14 cellular contexts compared by ENCODE assay signal in the genomic region with DNA sequence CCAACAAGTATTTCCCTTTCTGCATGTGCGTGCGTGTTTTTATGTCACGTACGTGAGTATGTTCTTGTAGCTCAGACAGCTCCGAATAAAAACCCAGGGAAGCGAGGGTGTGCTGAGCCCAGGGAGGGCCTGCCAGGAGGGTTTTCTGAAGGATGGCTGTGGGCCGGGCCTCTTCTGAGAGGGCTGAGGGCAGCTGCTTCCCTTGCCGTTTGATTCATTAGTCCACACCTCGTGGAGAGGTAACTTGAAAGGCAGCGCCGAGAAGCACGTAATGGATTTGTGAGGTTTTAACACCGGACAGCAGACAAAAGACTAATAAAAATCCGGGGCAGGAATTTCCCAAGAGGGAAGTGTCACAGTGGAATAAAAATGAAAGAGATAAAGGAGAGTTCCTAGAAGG. TPM values are rescaled to one million over a fixed set of nuclear protein-coding genes. Genes with fewer than 3 reads are reported as not detected.
DNase-seq lines count a peak whose midpoint lies in the region; ATAC-seq and TF ChIP-seq lines count a peak whose summit lies in the region.
"Had no signal": no experiment of that assay in that cellular context is flagged by ENCODE, and none has a peak within 500 bp of the region (broad histone marks: within the 10 kb centered on the region; RNA-seq: fewer than 3 reads in every experiment).

No MANE protein-coding gene starts in this region.

- no peak overlapping the region for H3K4me3 Mint-ChIP-seq in Caco-2 (ENCODE audit: unreplicated experiment)
- peak overlapping the region; percentile 61 for H3K4me3 Mint-ChIP-seq in activated CD8-positive, alpha-beta T cell treated with anti-CD3 and anti-CD28 coated beads, Interleukin-2, amount 10 ng/mL, durations not matched to agents 7 days and 5 days
- H3K4me3 Mint-ChIP-seq in immature natural killer cell = peak overlapping the region; percentile 84 to 92 (median 87)

- H3K9me3 Mint-ChIP-seq in Caco-2 (ENCODE audit: unreplicated experiment) (no peaks in the 10 kb centered on the region), immature natural killer cell (no peaks in the 10 kb centered on the region)
- H3K9me3 Mint-ChIP-seq in activated CD8-positive, alpha-beta T cell treated with anti-CD3 and anti-CD28 coated beads, Interleukin-2, amount 10 ng/mL, durations not matched to agents 7 days and 5 days (ENCODE audit: insufficient read depth) = no peaks in the 10 kb centered on the region

- no peak overlapping the region for H3K9ac ChIP-seq in HUES48 (ENCODE audit: low read depth, low read length)

- H3K9me3 ChIP-seq in Caco-2 (no peaks in the 10 kb centered on the region), HUES48 (ENCODE audit: control insufficient read depth, insufficient read depth, low read length) (no peaks in the 10 kb centered on the region)
- H3K9me3 ChIP-seq: left ventricle myocardium inferior, transverse colon had no signal

- no peaks in the 10 kb centered on the region for H3K36me3 ChIP-seq in Caco-2 (ENCODE audit: control insufficient read depth, insufficient read depth, low read length)
- no peaks in the 10 kb centered on the region for H3K36me3 ChIP-seq in HUES48 (ENCODE audit: control insufficient read depth, insufficient read depth, low read length)
- H3K36me3 ChIP-seq: left ventricle myocardium inferior, transverse colon had no signal

- H3K27me3 ChIP-seq in Caco-2 (replicated peaks; ENCODE audit: control insufficient read depth, insufficient read depth, low read length) = no peaks in the 10 kb centered on the region
- H3K27me3 ChIP-seq in HUES48 (ENCODE audit: control insufficient read depth, insufficient read depth, low read length) = no peaks in the 10 kb centered on the region

- POLR2A ChIA-PET in Caco-2 (lab: Charles Lee) = no interaction called here
- POLR2A ChIA-PET in activated CD8-positive, alpha-beta T cell treated with anti-CD3 and anti-CD28 coated beads, Interleukin-2, amount 10 ng/mL, durations not matched to agents 7 days and 5 days (lab: Charles Lee) = interaction anchor here (0.6 to 2.8 kb wide), 6 partner anchors 27 to 41 kb away, joined by 3 to 10 read pairs (median 4); partner anchors contain the start of gene CD247

- H3K27ac ChIP-seq in HUES48 (ENCODE audit: low read depth, low read length) = peak overlapping the region; percentile 95
- H3K27ac ChIP-seq: left ventricle myocardium inferior, transverse colon had no signal

- DNase-seq in Caco-2 = no peak
- no peak for DNase-seq in activated CD8-positive, alpha-beta T cell treated with anti-CD3 and anti-CD28 coated beads, Interleukin-2, amount 10 ng/mL, durations not matched to agents 7 days and 5 days
- DNase-seq in immature natural killer cell = peak in 2 of 3 donors; percentile 40 to 43
- DNase-seq in DMS53 treated with DMSO at 0.1 percent for 48 hours (lab: John Stamatoyannopoulos, UW; ENCODE audit: unreplicated experiment) = no peak
- no peak for DNase-seq in A172 (ENCODE audit: low spot score)
- DNase-seq: left ventricle myocardium inferior, NCI-H1048, small intestine, transverse colon had no signal

- no peak for TF ChIP-seq CTCF in Caco-2 (IDR thresholded peaks at IDR 0.05; ENCODE audit: insufficient read depth in 1 of 2, low read depth in 1 of 2, low read length in 1 of 2, severe bottlenecking in 1 of 2, unreplicated experiment in 1 of 2)

- no peak for ATAC-seq in activated CD8-positive, alpha-beta T cell treated with anti-CD3 and anti-CD28 coated beads, Interleukin-2, amount 10 ng/mL, durations not matched to agents 7 days and 5 days
- ATAC-seq in GM19023 (IDR thresholded peaks at IDR 0.05; ENCODE audit: unreplicated experiment) = no peak
- no peak for ATAC-seq in HG03469 (IDR thresholded peaks at IDR 0.05; ENCODE audit: unreplicated experiment)

- H3K27ac Mint-ChIP-seq in Caco-2 (ENCODE audit: unreplicated experiment) = peak overlapping the region; percentile 16
- H3K27ac Mint-ChIP-seq in activated CD8-positive, alpha-beta T cell treated with anti-CD3 and anti-CD28 coated beads, Interleukin-2, amount 10 ng/mL, durations not matched to agents 7 days and 5 days = peak overlapping the region; percentile 84
- peak overlapping the region; percentile 95 to 100 (median 98) for H3K27ac Mint-ChIP-seq in immature natural killer cell

- H3K4me1 Mint-ChIP-seq in Caco-2 (ENCODE audit: low read depth, unreplicated experiment) (no peaks in the 10 kb centered on the region), immature natural killer cell (peaks cover 97 to 100% of the 10 kb centered on the region in 2 donors)
- H3K4me1 Mint-ChIP-seq in activated CD8-positive, alpha-beta T cell treated with anti-CD3 and anti-CD28 coated beads, Interleukin-2, amount 10 ng/mL, durations not matched to agents 7 days and 5 days (ENCODE audit: low read depth) = peaks cover 92% of the 10 kb centered on the region

- CTCF ChIA-PET in Caco-2 (lab: Charles Lee) = no interaction called here
- CTCF ChIA-PET in activated CD8-positive, alpha-beta T cell treated with anti-CD3 and anti-CD28 coated beads, Interleukin-2, amount 10 ng/mL, durations not matched to agents 7 days and 5 days (lab: Charles Lee) = interaction anchor here (0.6 to 3.5 kb wide), 6 partner anchors 11 to 52 kb away, joined by 3 to 15 read pairs (median 5); no protein-coding TSS in a partner anchor

- no TSS peak for BruUV-seq in Caco-2 (replicated peaks; lab: Mats Ljungman, UMichigan)

- H3K27me3 Mint-ChIP-seq in Caco-2 (ENCODE audit: insufficient read depth, unreplicated experiment) (no peaks in the 10 kb centered on the region), immature natural killer cell (ENCODE audit: low read depth in 3 of 3) (peaks cover 34 to 91% (median 83%) of the 10 kb centered on the region in 3 donors)
- no peaks in the 10 kb centered on the region for H3K27me3 Mint-ChIP-seq in activated CD8-positive, alpha-beta T cell treated with anti-CD3 and anti-CD28 coated beads, Interleukin-2, amount 10 ng/mL, durations not matched to agents 7 days and 5 days (ENCODE audit: low read depth)

- intact Hi-C loops in Caco-2 (cut with micrococcal nuclease; ENCODE audit: unreplicated experiment) = no loop called here

- H3K4me3 ChIP-seq in Caco-2 (ENCODE audit: low read depth, low read length) (no peak overlapping the region), HUES48 (ENCODE audit: low read depth, low read length) (peak overlapping the region; percentile 44; the same call in 1 of the 2 replicates)
- H3K4me3 ChIP-seq: left ventricle myocardium inferior, transverse colon had no signal

- H3K4me1 ChIP-seq in Caco-2 (no peaks in the 10 kb centered on the region), HUES48 (ENCODE audit: control insufficient read depth, insufficient read depth, low read length) (peaks cover 33% of the 10 kb centered on the region)
- H3K4me1 ChIP-seq: left ventricle myocardium inferior had no signal

- H3K36me3 Mint-ChIP-seq in Caco-2 (ENCODE audit: insufficient read depth, unreplicated experiment) (no peaks in the 10 kb centered on the region), immature natural killer cell (peaks cover 17 to 49% (median 41%) of the 10 kb centered on the region in 3 donors)
- H3K36me3 Mint-ChIP-seq in activated CD8-positive, alpha-beta T cell treated with anti-CD3 and anti-CD28 coated beads, Interleukin-2, amount 10 ng/mL, durations not matched to agents 7 days and 5 days (ENCODE audit: low read depth) = peaks cover 77% of the 10 kb centered on the region

RNA-seq across cellular contexts. Expression of gene CD247, which starts 29.5 kb away (rescaled TPM):
- total RNA-seq in Caco-2 (2022) = not detected in 2 replicates
- total RNA-seq in activated CD8-positive, alpha-beta T cell treated with anti-CD3 and anti-CD28 coated beads, Interleukin-2, amount 10 ng/mL, durations not matched to agents 7 days and 5 days = 100 to 1,000 TPM; 243 to 251 TPM
- polyA plus RNA-seq in immature natural killer cell = 1,000 to 10,000 TPM; 1,122 to 1,466 (median 1,335) TPM
- total RNA-seq in A172 (2014; rRNA removed; shearing (Covaris generic)) = 0.26 TPM in 1 of 2 replicates, not detected in the other
- total RNA-seq: astrocyte, glomerular endothelial cell had no signal

Comparison
In these comparisons a context has a peak if more than half of its experiments do, and no peak if none do; other contexts are left out.
1. DNase-seq: peak in immature natural killer cell (2 of 3); none in Caco-2 (0 of 2), activated CD8-positive, alpha-beta T cell treated with anti-CD3 and anti-CD28 coated beads, Interleukin-2, amount 10 ng/mL, durations not matched to agents 7 days and 5 days (single experiment), DMS53 treated with DMSO at 0.1 percent for 48 hours (single experiment) and A172 (single experiment).
2. H3K27ac Mint-ChIP-seq: peak in every context shown above with its lines; median percentile 98 in immature natural killer cell; 84 in activated CD8-positive, alpha-beta T cell treated with anti-CD3 and anti-CD28 coated beads, Interleukin-2, amount 10 ng/mL, durations not matched to agents 7 days and 5 days; 16 in Caco-2.
3. RNA of gene CD247, which starts 29.5 kb away (total RNA-seq): 243 to 251 TPM in activated CD8-positive, alpha-beta T cell treated with anti-CD3 and anti-CD28 coated beads, Interleukin-2, amount 10 ng/mL, durations not matched to agents 7 days and 5 days; not detected in Caco-2 and 0.26 TPM in A172; every median in the first group is over 100 times any median in the second.